In the genomic region with DNA sequence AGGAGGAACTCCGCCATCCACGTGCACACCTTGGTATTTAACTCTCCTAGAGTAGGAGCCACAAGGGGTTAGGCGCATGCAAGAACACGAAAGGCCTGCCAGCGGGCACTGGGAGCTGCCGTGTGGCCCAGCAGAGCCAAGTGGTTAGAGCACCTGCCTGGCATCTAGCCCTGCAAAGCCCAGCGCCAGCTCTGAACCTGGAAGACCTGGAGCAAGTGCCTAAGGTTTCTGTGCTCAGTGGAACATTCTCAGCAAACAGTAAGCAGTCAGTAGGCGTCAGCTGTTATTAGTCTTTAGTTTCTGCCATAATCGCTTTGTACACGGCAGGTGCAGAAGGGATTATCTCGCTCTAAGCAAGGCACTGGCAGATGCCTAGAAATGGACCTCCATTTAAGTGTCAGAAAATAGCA, we compare ENCODE assay signal across 15 cellular contexts. TPM values are rescaled to one million over a fixed set of nuclear protein-coding genes. Genes with fewer than 3 reads are reported as not detected.
DNase-seq lines count a peak whose midpoint lies in the region; ATAC-seq, FAIRE-seq and TF ChIP-seq lines count a peak whose summit lies in the region.
"Had no signal": no experiment of that assay in that cellular context is flagged by ENCODE, and none has a peak within 500 bp of the region (broad histone marks: within the 10 kb centered on the region; RNA-seq: fewer than 3 reads in every experiment).

No MANE protein-coding gene starts in this region.

- H3K4me1 ChIP-seq in keratinocyte (ENCODE audit: control insufficient read depth, extremely low read depth, insufficient read depth, low read length) = peaks cover 12% of the 10 kb centered on the region
- peaks cover 4 to 39% (median 20%) of the 10 kb centered on the region in 4 donors for H3K4me1 ChIP-seq in upper lobe of left lung

- H3K27me3 ChIP-seq in keratinocyte (ENCODE audit: control insufficient read depth, extremely low read depth, insufficient read depth, low read length) = no peaks in the 10 kb centered on the region
- no peaks in the 10 kb centered on the region for H3K27me3 ChIP-seq in upper lobe of left lung
- H3K27me3 ChIP-seq: hepatocyte had no signal

- no peak overlapping the region for H2AFZ ChIP-seq in keratinocyte (ENCODE audit: control insufficient read depth, low read length)
- H2AFZ ChIP-seq: hepatocyte had no signal

- H3K4me3 ChIP-seq in keratinocyte (ENCODE audit: control insufficient read depth in 2 of 3, extremely low read depth in 1 of 3, insufficient read depth in 2 of 3, low read depth in 1 of 3, low read length in 3 of 3) (no peak overlapping the region), upper lobe of left lung (no peak overlapping the region)
- H3K4me3 ChIP-seq: hepatocyte had no signal

- peaks cover 3% of the 10 kb centered on the region for H3K9me3 ChIP-seq in keratinocyte (ENCODE audit: control insufficient read depth, low read depth, low read length)
- H3K9me3 ChIP-seq in upper lobe of left lung = peaks cover 0 to 3% (median 1%) of the 10 kb centered on the region in 4 donors

- H3K27ac ChIP-seq in keratinocyte (ENCODE audit: control insufficient read depth, insufficient read depth, low read length) = no peak overlapping the region
- peak overlapping the region in 2 of 4 donors; percentile 1 to 53 for H3K27ac ChIP-seq in upper lobe of left lung

- dilution Hi-C loops in keratinocyte (cut with MboI; ENCODE audit: extremely low pct_ligation_motif_present, low sequenced_read_pairs) = no loop called here

- intact Hi-C loops in left colon (cut with DNase I, micrococcal nuclease) = no loop called here

- peak overlapping the region; percentile 34 for H3K4me2 ChIP-seq in keratinocyte (ENCODE audit: control insufficient read depth, extremely low read depth, insufficient read depth, low read depth, low read length)
- H3K4me2 ChIP-seq: hepatocyte had no signal

- peaks cover 8% of the 10 kb centered on the region for H4K20me1 ChIP-seq in keratinocyte (ENCODE audit: control insufficient read depth, extremely low read depth, insufficient read depth, low read length)

- H3K36me3 ChIP-seq in keratinocyte (ENCODE audit: control insufficient read depth in 2 of 2, extremely low read depth in 1 of 2, insufficient read depth in 2 of 2, low read length in 2 of 2) (peaks cover 5 to 10% of the 10 kb centered on the region in 2 experiments), upper lobe of left lung (peaks cover 0 to 20% (median 9%) of the 10 kb centered on the region in 4 donors)

- TF ChIP-seq EP300 in upper lobe of left lung (IDR thresholded peaks at IDR 0.05) = peak in 1 of 4 donors; percentile 32

- H3K79me2 ChIP-seq in keratinocyte (ENCODE audit: control insufficient read depth, insufficient read depth, low read length) = no peaks in the 10 kb centered on the region

- WGBS in upper lobe of left lung, 2 donors = 71 to 75% methylated on average over 10 to 11 of the region's 11 CpGs

- TF ChIP-seq POLR2A in upper lobe of left lung (IDR thresholded peaks at IDR 0.05) = no peak

- FAIRE-seq in keratinocyte (lab: Jason Lieb, UNC) = peak; percentile 84
- FAIRE-seq: colon, RCC 7860 had no signal

- TF ChIP-seq CTCF in keratinocyte (optimal IDR thresholded peaks at IDR 0.05 in 1 of 3, IDR thresholded peaks at IDR 0.05 in 1 of 3, conservative IDR thresholded peaks at IDR 0.05 in 1 of 3; ENCODE audit: extremely low read depth in 1 of 3, insufficient read depth in 2 of 3, low read length in 3 of 3) = no peak
- TF ChIP-seq CTCF in upper lobe of left lung (IDR thresholded peaks at IDR 0.05) = no peak

- ATAC-seq in upper lobe of left lung (ENCODE audit: low FRiP score in 2 of 2) (peak; percentile 57 to 85), GM21367 (IDR thresholded peaks at IDR 0.05; ENCODE audit: unreplicated experiment) (no peak), left colon (no peak), GM21717 (IDR thresholded peaks at IDR 0.05; ENCODE audit: unreplicated experiment) (no peak)

- DNase-seq in NCI-H748 (lab: John Stamatoyannopoulos, UW; ENCODE audit: unreplicated experiment) (peak; percentile 63), NCI-H748 treated with DMSO at 0.1 percent for 48 hours (lab: John Stamatoyannopoulos, UW) (no peak), NCI-H774 (lab: John Stamatoyannopoulos, UW) (peak; percentile 64), keratinocyte (ENCODE audit: low read depth, low spot score) (no peak), upper lobe of left lung (peak; percentile 75 to 93), left colon (no peak)
- DNase-seq: ACHN; activated CD4-positive, alpha-beta T cell treated with anti-CD3 and anti-CD28 coated beads, Interleukin-2, amount 10 ng/mL, durations not matched to agents 24 days and 14 days; activated T-cell treated with anti-CD3 and anti-CD28 coated beads, Interleukin-2, amount 50 U/mL, for 48 hours; NCI-H187 treated with DMSO at 0.1 percent for 48 hours had no signal

- no peak overlapping the region for H3K9ac ChIP-seq in keratinocyte (ENCODE audit: control insufficient read depth, extremely low read depth, insufficient read depth, low read length)

- peaks cover 2% of the 10 kb centered on the region for H3K9me1 ChIP-seq in keratinocyte (ENCODE audit: control insufficient read depth, extremely low read depth, insufficient read depth, low read length)

RNA-seq across cellular contexts. Expression of a gene that starts 55.4 kb away (rescaled TPM):
- polyA plus RNA-seq in keratinocyte = 39.4 to 48.1 TPM (median 46.9 TPM) in 3 replicates
- 28.5 TPM for polyA plus RNA-seq in keratinocyte (2011; ENCODE audit: low read depth)
- polyA plus RNA-seq in keratinocyte (2011; cell fraction: cytosol; rRNA removed) = 33.7 and 49.2 TPM in 2 replicates
- 25.4 and 26.8 TPM in 2 replicates for polyA plus RNA-seq in keratinocyte (2011; cell fraction: nucleus; rRNA removed)
- 37.5 and 39.2 TPM in 2 replicates for polyA plus RNA-seq in keratinocyte (2012; ENCODE audit: low replicate concordance)
- 23.9 to 47.4 TPM (median 44.7 TPM) in 3 replicates for polyA minus RNA-seq in keratinocyte
- 43.2 TPM for polyA minus RNA-seq in keratinocyte (2011; cell fraction: cytosol; rRNA and poly(A)+ RNA removed)
- 14.7 and 34.4 TPM in 2 replicates for polyA minus RNA-seq in keratinocyte (2011; cell fraction: nucleus; rRNA and poly(A)+ RNA removed)
- total RNA-seq in upper lobe of left lung (10 to 100 TPM; 59.7 to 99.2 (median 77.6) TPM), left colon (10 to 100 TPM; 61.5 to 66.8 TPM)

RNA-seq across cellular contexts. Expression of a gene that starts 55.9 kb away (rescaled TPM):
- polyA plus RNA-seq in keratinocyte = 6.6 to 12.8 TPM (median 11.5 TPM) in 3 replicates
- 21.4 TPM for polyA plus RNA-seq in keratinocyte (2011; ENCODE audit: low read depth)
- polyA plus RNA-seq in keratinocyte (2011; cell fraction: cytosol; rRNA removed) = 26.7 and 29.1 TPM in 2 replicates
- polyA plus RNA-seq in keratinocyte (2011; cell fraction: nucleus; rRNA removed) = 36.2 and 39.2 TPM in 2 replicates
- polyA plus RNA-seq in keratinocyte (2012; ENCODE audit: low replicate concordance) = 40.6 and 57.1 TPM in 2 replicates
- 9.9 to 48.2 TPM (median 41.3 TPM) in 3 replicates for polyA minus RNA-seq in keratinocyte
- polyA minus RNA-seq in keratinocyte (2011; cell fraction: cytosol; rRNA and poly(A)+ RNA removed) = 19.4 TPM
- 19.5 and 34.2 TPM in 2 replicates for polyA minus RNA-seq in keratinocyte (2011; cell fraction: nucleus; rRNA and poly(A)+ RNA removed)
- total RNA-seq in upper lobe of left lung = 10 to 100 TPM; 29.8 to 51.1 (median 44.0) TPM
- total RNA-seq in left colon = 10 to 100 TPM; 53.2 to 58.5 TPM

Comparison
In these comparisons a context has a peak if more than half of its experiments do, and no peak if none do; other contexts are left out.
1. DNase-seq: peak in NCI-H748 (single experiment), NCI-H774 (single experiment) and upper lobe of left lung (2 of 2); none in NCI-H748 treated with DMSO at 0.1 percent for 48 hours (single experiment), keratinocyte (single experiment) and left colon (0 of 2).
2. ATAC-seq: peak in upper lobe of left lung (2 of 2); none in GM21367 (single experiment), left colon (single experiment) and GM21717 (single experiment).